In the genomic region with DNA sequence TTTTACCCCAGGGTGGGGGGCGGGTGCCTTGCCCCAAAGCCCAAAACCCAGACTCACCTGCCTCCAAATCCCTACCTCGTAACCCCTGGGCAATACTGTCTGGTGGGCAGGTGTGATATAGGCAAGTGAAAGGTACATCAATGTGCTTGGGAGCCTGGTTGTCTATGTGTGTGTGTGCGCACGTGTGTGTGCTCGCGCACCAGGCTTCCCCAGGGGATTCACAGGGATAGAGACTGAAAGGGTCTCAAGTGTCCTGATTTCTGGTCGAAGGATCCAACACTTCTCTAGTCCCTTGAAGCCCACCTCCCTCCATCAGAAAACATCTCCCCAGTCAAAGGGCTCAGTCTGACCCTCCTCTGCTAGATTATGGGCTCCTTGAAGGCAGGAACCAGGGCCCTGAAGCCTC, we compare ENCODE assay signal across 8 cellular contexts. TPM values are rescaled to one million over a fixed set of nuclear protein-coding genes. Genes with fewer than 3 reads are reported as not detected.
DNase-seq lines count a peak whose midpoint lies in the region; ATAC-seq and TF ChIP-seq lines count a peak whose summit lies in the region.

No MANE protein-coding gene starts in this region.

- H2AFZ ChIP-seq in SU-DHL-6 (ENCODE audit: low read depth, low read length, severe bottlenecking) = peak overlapping the region; percentile 71

- peaks cover 23% of the 10 kb centered on the region for H3F3A ChIP-seq in SU-DHL-6 (ENCODE audit: insufficient read depth)

- peak overlapping the region; percentile 90 for H3K27ac ChIP-seq in SU-DHL-6 (ENCODE audit: low read depth, low read length)
- H3K27ac ChIP-seq in left ventricle myocardium inferior (replicated peaks) = peak overlapping the region; percentile 80

- peak overlapping the region; percentile 98 for H3K9ac ChIP-seq in SU-DHL-6 (ENCODE audit: low read length)

- H3K27me3 ChIP-seq in SU-DHL-6 (ENCODE audit: low read length) (no peaks in the 10 kb centered on the region), left ventricle myocardium inferior (ENCODE audit: low read depth) (peaks cover 23% of the 10 kb centered on the region)

- DNase-seq in activated CD8-positive, alpha-beta memory T cell treated with anti-CD3 and anti-CD28 coated beads for 24 hours = peak; percentile 66
- no peak for DNase-seq in activated CD8-positive, alpha-beta memory T cell treated with anti-CD3 and anti-CD28 coated beads, Interleukin-2, amount 50 U/mL, for 4 hours
- DNase-seq in left ventricle myocardium inferior (no peak), NCI-H2196 treated with DMSO at 0.1 percent for 48 hours (lab: John Stamatoyannopoulos, UW; ENCODE audit: unreplicated experiment) (no peak), activated gamma-delta T cell (lab: John Stamatoyannopoulos, UW) (no peak)
- DNase-seq in stimulated activated naive CD8-positive, alpha-beta T cell treated with anti-CD3 and anti-CD28 coated beads, Interleukin-15, amount 100 ng/mL, for 72 hours = peak; percentile 15 to 20

- H3K9me3 ChIP-seq in SU-DHL-6 (ENCODE audit: insufficient read depth, low read length) (no peaks in the 10 kb centered on the region), left ventricle myocardium inferior (replicated peaks) (no peaks in the 10 kb centered on the region)

- H3K36me3 ChIP-seq in SU-DHL-6 (ENCODE audit: low read length) = no peaks in the 10 kb centered on the region
- no peaks in the 10 kb centered on the region for H3K36me3 ChIP-seq in left ventricle myocardium inferior

- intact Hi-C loops in left ventricle myocardium inferior (cut with micrococcal nuclease) = no loop called here

- H3K9me2 ChIP-seq in SU-DHL-6 (replicated peaks; ENCODE audit: insufficient read depth, low read length) = no peaks in the 10 kb centered on the region

- no peaks in the 10 kb centered on the region for H3K9me3 Mint-ChIP-seq in stimulated activated naive CD8-positive, alpha-beta T cell treated with anti-CD3 and anti-CD28 coated beads, Interleukin-15, amount 100 ng/mL, for 72 hours

- peaks cover 70% of the 10 kb centered on the region for H3K4me1 Mint-ChIP-seq in stimulated activated naive CD8-positive, alpha-beta T cell treated with anti-CD3 and anti-CD28 coated beads, Interleukin-15, amount 100 ng/mL, for 72 hours

- H3K27ac Mint-ChIP-seq in stimulated activated naive CD8-positive, alpha-beta T cell treated with anti-CD3 and anti-CD28 coated beads, Interleukin-15, amount 100 ng/mL, for 72 hours = no peak overlapping the region

- no peaks in the 10 kb centered on the region for H3K27me3 Mint-ChIP-seq in stimulated activated naive CD8-positive, alpha-beta T cell treated with anti-CD3 and anti-CD28 coated beads, Interleukin-15, amount 100 ng/mL, for 72 hours

- H3K4me3 ChIP-seq in SU-DHL-6 (ENCODE audit: insufficient read depth, low read length, poor library complexity, severe bottlenecking) (peak overlapping the region; percentile 37), left ventricle myocardium inferior (no peak overlapping the region)

- H3K4me3 Mint-ChIP-seq in stimulated activated naive CD8-positive, alpha-beta T cell treated with anti-CD3 and anti-CD28 coated beads, Interleukin-15, amount 100 ng/mL, for 72 hours = peak overlapping the region; percentile 4 to 87

- peaks cover 53% of the 10 kb centered on the region for H3K4me1 ChIP-seq in left ventricle myocardium inferior

- TF ChIP-seq CTCF in SU-DHL-6 (IDR thresholded peaks at IDR 0.05; ENCODE audit: insufficient read depth, low read length, poor library complexity, severe bottlenecking) (no peak), left ventricle myocardium inferior (IDR thresholded peaks at IDR 0.05; ENCODE audit: borderline replicate concordance) (no peak)

- peaks cover 29% of the 10 kb centered on the region for H3K79me2 ChIP-seq in SU-DHL-6 (ENCODE audit: insufficient read depth, low read length)

- no peaks in the 10 kb centered on the region for H4K20me1 ChIP-seq in SU-DHL-6 (ENCODE audit: low read depth, low read length)

- no peak for ATAC-seq in stimulated activated naive CD8-positive, alpha-beta T cell treated with anti-CD3 and anti-CD28 coated beads, Interleukin-15, amount 100 ng/mL, for 72 hours
- ATAC-seq in GM18517 (IDR thresholded peaks at IDR 0.05; ENCODE audit: unreplicated experiment) = no peak

- peak overlapping the region; percentile 80 for H3K4me2 ChIP-seq in SU-DHL-6 (ENCODE audit: low read depth, low read length, poor library complexity, severe bottlenecking)

RNA-seq across cellular contexts. Expression of a gene that starts 28.9 kb away (rescaled TPM):
- total RNA-seq in left ventricle myocardium inferior = 23.4 TPM

Comparison
In these comparisons a context has a peak if more than half of its experiments do, and no peak if none do; other contexts are left out.
1. DNase-seq: peak in activated CD8-positive, alpha-beta memory T cell treated with anti-CD3 and anti-CD28 coated beads for 24 hours (single experiment) and stimulated activated naive CD8-positive, alpha-beta T cell treated with anti-CD3 and anti-CD28 coated beads, Interleukin-15, amount 100 ng/mL, for 72 hours (2 of 2); none in activated CD8-positive, alpha-beta memory T cell treated with anti-CD3 and anti-CD28 coated beads, Interleukin-2, amount 50 U/mL, for 4 hours (single experiment), left ventricle myocardium inferior (single experiment), NCI-H2196 treated with DMSO at 0.1 percent for 48 hours (single experiment) and activated gamma-delta T cell (single experiment).